Comparison of ENCODE assay signal across 8 cellular contexts in the genomic region with DNA sequence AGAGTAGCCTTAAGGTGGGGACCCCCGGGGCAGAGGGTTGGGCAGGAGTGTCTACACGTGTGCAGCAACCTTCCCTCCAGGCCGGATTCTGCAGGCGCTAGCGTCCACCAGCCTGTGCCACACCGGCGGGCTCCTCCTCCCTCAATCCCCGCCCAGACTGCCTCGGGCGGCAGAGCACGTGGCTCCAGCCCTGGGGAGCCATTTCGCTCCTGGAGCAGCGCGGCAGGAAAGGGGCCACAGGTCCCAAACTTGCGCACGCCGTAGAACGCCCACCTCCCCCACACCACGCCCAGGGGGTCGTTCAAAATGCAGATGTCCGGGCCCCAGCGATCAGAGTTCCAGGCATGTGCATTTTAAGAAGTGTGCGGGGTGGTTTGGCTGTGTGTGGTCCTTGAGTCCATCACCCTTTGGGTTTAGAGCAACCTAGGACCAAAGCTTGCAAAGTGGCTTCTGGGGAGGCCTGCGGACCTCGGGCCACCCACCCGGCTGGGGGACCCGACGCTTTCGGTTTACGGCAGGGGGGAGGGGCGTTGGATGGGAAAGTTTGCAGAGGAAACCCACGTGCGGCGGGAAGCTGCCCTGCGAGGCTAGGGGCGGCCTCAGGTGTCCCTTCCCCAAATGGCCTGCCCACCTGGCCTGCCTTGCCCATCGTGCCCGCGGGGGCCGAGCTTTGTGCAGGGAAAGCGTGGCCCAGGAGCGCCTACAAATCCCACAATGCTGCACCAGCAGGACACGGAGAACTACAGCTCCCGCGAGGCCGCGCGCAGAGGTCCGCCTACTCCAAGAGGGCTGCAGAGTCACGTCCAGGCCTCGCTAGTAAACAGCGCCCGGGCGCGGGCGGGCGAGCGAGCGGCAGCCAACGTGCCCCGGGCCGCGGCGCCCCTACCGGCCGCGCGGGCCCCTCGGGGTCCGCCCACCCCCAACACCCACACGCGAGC. TPM values are rescaled to one million over a fixed set of nuclear protein-coding genes. Genes with fewer than 3 reads are reported as not detected.
DNase-seq lines count a peak whose midpoint lies in the region; ATAC-seq lines count a peak whose summit lies in the region.

No MANE protein-coding gene starts in this region.

- ATAC-seq in GM21515 (IDR thresholded peaks at IDR 0.05; ENCODE audit: unreplicated experiment), result peak; percentile 51

- H3K4me3 ChIP-seq in esophagus (ENCODE audit: low read depth in 1 of 2, low read length in 2 of 2), result peak overlapping the region; percentile 80 to 93
- H3K4me3 ChIP-seq in muscle layer of duodenum (ENCODE audit: low read depth in 1 of 2, low read length in 2 of 2), result peak overlapping the region; percentile 81 to 98

- peak; percentile 92 for DNase-seq in Caki2 (ENCODE audit: low read depth)
- peak; percentile 90 for DNase-seq in HuH-7.5 (ENCODE audit: low spot score)
- DNase-seq in OCI-M1 (lab: John Stamatoyannopoulos, UW), result peak; percentile 93
- DNase-seq in activated T-cell treated with anti-CD3 and anti-CD28 coated beads, Interleukin-2, amount 50 U/mL, for 1 hour, result peak; percentile 87
- DNase-seq in stimulated activated CD8-positive, alpha-beta memory T cell treated with anti-CD3 and anti-CD28 coated beads, Interleukin-7, amount 100 ng/mL, for 1 hour (ENCODE audit: low read depth in 2 of 2), result peak; percentile 63 to 72

- H3K27ac ChIP-seq in esophagus (ENCODE audit: low read depth in 2 of 2, low read length in 1 of 2), result peak overlapping the region; percentile 82 to 86
- H3K27ac ChIP-seq in muscle layer of duodenum (ENCODE audit: low read length), result peak overlapping the region; percentile 91

- H3K36me3 ChIP-seq in esophagus (ENCODE audit: control insufficient read depth in 2 of 2, insufficient read depth in 2 of 2, low read length in 1 of 2) (no peaks in the 10 kb centered on the region), muscle layer of duodenum (ENCODE audit: control insufficient read depth in 1 of 2, insufficient read depth in 2 of 2, low read length in 2 of 2) (no peaks in the 10 kb centered on the region)

- H3K27me3 ChIP-seq in esophagus (ENCODE audit: control insufficient read depth in 1 of 2, insufficient read depth in 2 of 2, low read length in 2 of 2) (no peaks in the 10 kb centered on the region), muscle layer of duodenum (ENCODE audit: low read depth, low read length) (no peaks in the 10 kb centered on the region)

- H3K9me3 ChIP-seq in esophagus (ENCODE audit: control insufficient read depth in 2 of 2, insufficient read depth in 1 of 2, low read depth in 1 of 2, low read length in 1 of 2), result no peaks in the 10 kb centered on the region
- H3K9me3 ChIP-seq in muscle layer of duodenum (ENCODE audit: control insufficient read depth in 1 of 2, low read length in 2 of 2), result no peaks in the 10 kb centered on the region

- peaks cover 0 to 9% of the 10 kb centered on the region in 2 donors for H3K4me1 ChIP-seq in esophagus (ENCODE audit: control insufficient read depth in 2 of 2, insufficient read depth in 2 of 2, low read length in 1 of 2)
- H3K4me1 ChIP-seq in muscle layer of duodenum (ENCODE audit: control insufficient read depth in 1 of 2, insufficient read depth in 2 of 2, low read length in 2 of 2), result peaks cover 0 to 10% of the 10 kb centered on the region in 2 donors

- WGBS in esophagus, 2 donors, result 0% methylated on average over 67 to 72 of the region's 72 CpGs

- in situ Hi-C loops in Caki2 (cut with HindIII; ENCODE audit: low pct_unique_long_range_greater_than_20kb, low sequenced_read_pairs), result no loop called here

RNA-seq across cellular contexts. Expression of a gene that starts 1.4 kb away (rescaled TPM):
- total RNA-seq in Caki2 (2014; rRNA removed; shearing (Covaris generic); ENCODE audit: low replicate concordance), result 35.1 TPM in 2 replicates
- 1 to 10 TPM; 6.2 to 7.8 TPM for polyA plus RNA-seq in esophagus

RNA-seq across cellular contexts. Expression of a gene that starts 29.6 kb away (rescaled TPM):
- total RNA-seq in Caki2 (2014; rRNA removed; shearing (Covaris generic); ENCODE audit: low replicate concordance), result not detected in 2 replicates
- polyA plus RNA-seq in esophagus, result under 1 TPM; 0.16 to 0.22 TPM

RNA-seq across cellular contexts. Expression of a gene that starts 44.4 kb away (rescaled TPM):
- 5.7 and 7.4 TPM in 2 replicates for total RNA-seq in Caki2 (2014; rRNA removed; shearing (Covaris generic); ENCODE audit: low replicate concordance)
- 1 to 10 TPM; 1.2 to 1.6 TPM for polyA plus RNA-seq in esophagus

Comparison
In these comparisons a context has a peak if more than half of its experiments do, and no peak if none do; other contexts are left out.
1. Peak in every context shown above with its lines: DNase-seq, ATAC-seq, H3K4me3 ChIP-seq and H3K27ac ChIP-seq.